In genomic region chr17:43338886-43339516, GRCh38 we compare ENCODE assay signal across 9 cellular contexts. TPM values are rescaled to one million over a fixed set of nuclear protein-coding genes. Genes with fewer than 3 reads are reported as not detected.
DNase-seq lines count a peak whose midpoint lies in the region; ATAC-seq and TF ChIP-seq lines count a peak whose summit lies in the region.
"Had no signal": no experiment of that assay in that cellular context is flagged by ENCODE, and none has a peak within 500 bp of the region (broad histone marks: within the 10 kb centered on the region; RNA-seq: fewer than 3 reads in every experiment).

No MANE protein-coding gene starts in this region.

- POLR2A ChIA-PET in activated naive CD8-positive, alpha-beta T cell treated with anti-CD3 and anti-CD28 coated beads, Interleukin-2, amount 10 ng/mL, durations not matched to agents 7 days and 5 days (lab: Charles Lee), result interaction anchor here (0.8 to 2.2 kb wide), 5 partner anchors 18 to 49 kb away, joined by 3 to 10 read pairs (median 5); no protein-coding TSS in a partner anchor

- H3K4me1 ChIP-seq in gastrocnemius medialis, result peaks cover 19 to 24% of the 10 kb centered on the region in 2 donors

- intact Hi-C loops in left cardiac atrium (cut with DNase I), result no loop called here
- intact Hi-C loops in gastrocnemius medialis (cut with DNase I; ENCODE audit: low total_unique reads), result no loop called here

- H3K4me3 ChIP-seq in gastrocnemius medialis, result no peak overlapping the region

- H3K9me3 ChIP-seq in gastrocnemius medialis, result no peaks in the 10 kb centered on the region

- ATAC-seq in activated naive CD8-positive, alpha-beta T cell treated with anti-CD3 and anti-CD28 coated beads, Interleukin-2, amount 10 ng/mL, durations not matched to agents 7 days and 5 days (ENCODE audit: low read depth), result no peak
- ATAC-seq in left cardiac atrium, result no peak
- no peak for ATAC-seq in gastrocnemius medialis
- no peak for ATAC-seq in esophagus mucosa

- no peaks in the 10 kb centered on the region for H3K9me3 Mint-ChIP-seq in activated naive CD8-positive, alpha-beta T cell treated with anti-CD3 and anti-CD28 coated beads, Interleukin-2, amount 10 ng/mL, durations not matched to agents 7 days and 5 days
- H3K9me3 Mint-ChIP-seq: stimulated activated naive CD8-positive, alpha-beta T cell treated with anti-CD3 and anti-CD28 coated beads, Interleukin-15, Interleukin-2, amounts not matched to agents 100 ng/mL and 50 ng/mL, for 24 hours had no signal

- H3K4me1 Mint-ChIP-seq in activated naive CD8-positive, alpha-beta T cell treated with anti-CD3 and anti-CD28 coated beads, Interleukin-2, amount 10 ng/mL, durations not matched to agents 7 days and 5 days, result peaks cover 9% of the 10 kb centered on the region

- no peak overlapping the region for H3K27ac ChIP-seq in gastrocnemius medialis

- no peaks in the 10 kb centered on the region for H3K36me3 Mint-ChIP-seq in activated naive CD8-positive, alpha-beta T cell treated with anti-CD3 and anti-CD28 coated beads, Interleukin-2, amount 10 ng/mL, durations not matched to agents 7 days and 5 days

- H3K27me3 Mint-ChIP-seq in activated naive CD8-positive, alpha-beta T cell treated with anti-CD3 and anti-CD28 coated beads, Interleukin-2, amount 10 ng/mL, durations not matched to agents 7 days and 5 days, result no peaks in the 10 kb centered on the region
- H3K27me3 Mint-ChIP-seq: stimulated activated naive CD8-positive, alpha-beta T cell treated with anti-CD3 and anti-CD28 coated beads, Interleukin-15, Interleukin-2, amounts not matched to agents 100 ng/mL and 50 ng/mL, for 24 hours had no signal

- H3K36me3 ChIP-seq in gastrocnemius medialis, result no peaks in the 10 kb centered on the region

- TF ChIP-seq POLR2A in gastrocnemius medialis (IDR thresholded peaks at IDR 0.05), result no peak

- DNase-seq in Caki2 (ENCODE audit: low read depth) (peak; percentile 52), LoVo (ENCODE audit: low spot score) (peak; percentile 61), SHP77 (lab: John Stamatoyannopoulos, UW) (peak; percentile 35 to 64), left cardiac atrium (peak; percentile 72), gastrocnemius medialis (peak; percentile 52 to 83), iPS-NIHi7 (ENCODE audit: extremely low spot score) (no peak)
- peak; percentile 61 for DNase-seq in activated naive CD8-positive, alpha-beta T cell treated with anti-CD3 and anti-CD28 coated beads, Interleukin-2, amount 10 ng/mL, durations not matched to agents 7 days and 5 days

- H3K27me3 ChIP-seq in gastrocnemius medialis, result no peaks in the 10 kb centered on the region

- no peak overlapping the region for H3K4me3 Mint-ChIP-seq in activated naive CD8-positive, alpha-beta T cell treated with anti-CD3 and anti-CD28 coated beads, Interleukin-2, amount 10 ng/mL, durations not matched to agents 7 days and 5 days
- H3K4me3 Mint-ChIP-seq: stimulated activated naive CD8-positive, alpha-beta T cell treated with anti-CD3 and anti-CD28 coated beads, Interleukin-15, Interleukin-2, amounts not matched to agents 100 ng/mL and 50 ng/mL, for 24 hours had no signal

- peak; percentile 51 to 80 (median 67) for TF ChIP-seq CTCF in gastrocnemius medialis (IDR thresholded peaks at IDR 0.05 in 4 of 5, conservative IDR thresholded peaks at IDR 0.05 in 1 of 5)

- H3K27ac Mint-ChIP-seq in activated naive CD8-positive, alpha-beta T cell treated with anti-CD3 and anti-CD28 coated beads, Interleukin-2, amount 10 ng/mL, durations not matched to agents 7 days and 5 days, result no peak overlapping the region
- H3K27ac Mint-ChIP-seq: stimulated activated naive CD8-positive, alpha-beta T cell treated with anti-CD3 and anti-CD28 coated beads, Interleukin-15, Interleukin-2, amounts not matched to agents 100 ng/mL and 50 ng/mL, for 24 hours had no signal

- in situ Hi-C loops in Caki2 (cut with HindIII; ENCODE audit: low pct_unique_long_range_greater_than_20kb, low sequenced_read_pairs) (no loop called here), gastrocnemius medialis (cut with MboI; ENCODE audit: low sequenced_read_pairs in 4 of 4) (no loop called here)

RNA-seq across cellular contexts. Expression of gene ARL4D, which starts 59.8 kb away (rescaled TPM):
- total RNA-seq in Caki2 (2014; rRNA removed; shearing (Covaris generic); ENCODE audit: low replicate concordance), result 49.3 and 50.6 TPM in 2 replicates
- total RNA-seq in activated naive CD8-positive, alpha-beta T cell treated with anti-CD3 and anti-CD28 coated beads, Interleukin-2, amount 10 ng/mL, durations not matched to agents 7 days and 5 days, result 1 to 10 TPM; 2.2 to 2.4 TPM
- total RNA-seq in left cardiac atrium (10 to 100 TPM; 11.8 to 12.8 TPM), gastrocnemius medialis (1 to 10 TPM in 3 of 4 donors, under 1 TPM in 1; 0.17 to 2.0 (median 1.3) TPM), esophagus mucosa (123 TPM)
